10 cellular contexts compared by ENCODE assay signal in genomic region chr10:75089634-75090033, GRCh38.
"Had no signal": no experiment of that assay in that cellular context is flagged by ENCODE, and none has a peak within 500 bp of the region (broad histone marks: within the 10 kb centered on the region; RNA-seq: fewer than 3 reads in every experiment).

No MANE protein-coding gene starts in this region.

- DNase-seq: GM23248, GOT3, H7, HFFc6, KBM-7 had no signal

- H3K4me3 Mint-ChIP-seq: HFFc6 had no signal

- ATAC-seq: HCT116, HepG2 had no signal

- H3K4me1 ChIP-seq: HAP-1 had no signal

- H3K9me3 ChIP-seq: HAP-1 had no signal

- H3K27ac ChIP-seq: GM23248, HL-60 had no signal

- H3K27ac Mint-ChIP-seq: HFFc6, IgD-negative memory B cell had no signal

- H3K4me3 ChIP-seq: GM23248, HAP-1 had no signal

- H3K9me3 Mint-ChIP-seq: HFFc6 had no signal

- H3K36me3 ChIP-seq: HAP-1 had no signal
